Comparison of ENCODE assay signal across 10 cellular contexts in the genomic region with DNA sequence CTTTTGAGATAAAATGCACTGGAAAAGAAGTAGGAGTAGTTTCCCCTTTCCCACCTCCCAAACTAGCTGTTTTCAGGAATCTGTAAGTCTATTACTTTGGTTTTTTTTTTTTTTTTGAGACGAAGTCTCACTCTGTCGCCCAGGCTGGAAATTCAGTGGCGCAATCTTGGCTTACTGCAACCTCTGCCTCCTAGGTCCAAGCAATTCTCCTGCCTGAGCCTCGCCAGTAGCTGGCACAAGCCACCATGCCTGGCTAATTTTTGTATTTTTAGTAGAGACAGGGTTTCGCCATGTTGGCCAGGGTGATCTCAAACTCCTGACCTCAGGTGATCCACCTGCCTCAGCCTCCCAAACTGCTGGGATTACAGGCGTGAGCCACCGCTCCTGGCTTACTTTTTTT. TPM values are rescaled to one million over a fixed set of nuclear protein-coding genes. Genes with fewer than 3 reads are reported as not detected.
"Had no signal": no experiment of that assay in that cellular context is flagged by ENCODE, and none has a peak within 500 bp of the region (broad histone marks: within the 10 kb centered on the region; RNA-seq: fewer than 3 reads in every experiment).

No MANE protein-coding gene starts in this region.

RNA-seq across cellular contexts. Expression of gene FAXDC2, which starts 55.2 kb away (rescaled TPM):
- total RNA-seq: activated B cell treated with CpG ODN at 0.5 μM for 24 hours; activated CD4-positive, alpha-beta memory T cell treated with anti-CD3 and anti-CD28 coated beads for 36 hours; activated CD4-positive, alpha-beta memory T cell treated with anti-CD3 and anti-CD28 coated beads, Interleukin-2, amount 10 ng/mL, durations not matched to agents 7 days and 5 days; activated CD4-positive, alpha-beta T cell treated with anti-CD3 and anti-CD28 coated beads, Interleukin-2, amount 10 ng/mL, durations not matched to agents 24 days and 14 days; activated CD4-positive, alpha-beta T cell treated with anti-CD3 and anti-CD28 coated beads, Interleukin-2, amount 10 ng/mL, durations not matched to agents 7 days and 5 days; activated CD8-positive, alpha-beta memory T cell treated with anti-CD3 and anti-CD28 coated beads for 36 hours; activated CD8-positive, alpha-beta memory T cell treated with anti-CD3 and anti-CD28 coated beads, Interleukin-2, amount 10 ng/mL, durations not matched to agents 7 days and 5 days; activated CD8-positive, alpha-beta T cell treated with anti-CD3 and anti-CD28 coated beads for 36 hours; activated CD8-positive, alpha-beta T cell treated with anti-CD3 and anti-CD28 coated beads, Interleukin-2, amount 10 ng/mL, durations not matched to agents 7 days and 5 days; T-helper 1 cell treated with Interleukin-12 subunit alpha and Interleukin-12 subunit beta and Interleukin-4 antibody, amounts not matched to agents 30 ng/mL and 1 ng/mL, for 36 hours had no signal
